Comparison of ENCODE assay signal across 26 cellular contexts in genomic region chr1:243751506-243751905, GRCh38.
DNase-seq lines count a peak whose midpoint lies in the region; ATAC-seq and TF ChIP-seq lines count a peak whose summit lies in the region.
"Had no signal": no experiment of that assay in that cellular context is flagged by ENCODE, and none has a peak within 500 bp of the region (broad histone marks: within the 10 kb centered on the region; RNA-seq: fewer than 3 reads in every experiment).

No MANE protein-coding gene starts in this region.

- no peaks in the 10 kb centered on the region for H3K36me3 ChIP-seq in CD8-positive, alpha-beta memory T cell (ENCODE audit: insufficient read depth, low read length)
- H3K36me3 ChIP-seq in naive thymus-derived CD4-positive, alpha-beta T cell (ENCODE audit: control insufficient read depth in 2 of 3, insufficient read depth in 3 of 3, low read length in 3 of 3) = no peaks in the 10 kb centered on the region
- H3K36me3 ChIP-seq: breast epithelium, esophagus muscularis mucosa, HAP-1 had no signal

- ATAC-seq in CD4-positive, alpha-beta T cell (ENCODE audit: poor library complexity) = no peak
- no peak for ATAC-seq in naive thymus-derived CD4-positive, alpha-beta T cell
- ATAC-seq: activated CD4-positive, CD25-positive, alpha-beta regulatory T cell treated with anti-CD3 and anti-CD28 coated beads, Interleukin-2, amount 50 U/mL, for 24 hours; foreskin keratinocyte; left lobe of liver; psoas muscle had no signal

- H3K27me3 ChIP-seq in CD4-positive, alpha-beta T cell (ENCODE audit: control insufficient read depth, insufficient read depth, low read length) = no peaks in the 10 kb centered on the region
- H3K27me3 ChIP-seq in CD8-positive, alpha-beta memory T cell (ENCODE audit: insufficient read depth, low read length, poor library complexity, severe bottlenecking) = no peaks in the 10 kb centered on the region
- H3K27me3 ChIP-seq in naive thymus-derived CD4-positive, alpha-beta T cell (ENCODE audit: control insufficient read depth in 2 of 2, insufficient read depth in 2 of 2, low read length in 2 of 2) = no peaks in the 10 kb centered on the region
- H3K27me3 ChIP-seq: breast epithelium, esophagus muscularis mucosa, foreskin keratinocyte, SJCRH30 had no signal

- no peak for TF ChIP-seq CTCF in CD4-positive, alpha-beta T cell (IDR thresholded peaks at IDR 0.05)
- TF ChIP-seq CTCF in brain (conservative IDR thresholded peaks at IDR 0.05) = no peak

- H3K27me3 Mint-ChIP-seq in CD4-positive, alpha-beta T cell = no peaks in the 10 kb centered on the region
- H3K27me3 Mint-ChIP-seq in CD8-positive, alpha-beta memory T cell = no peaks in the 10 kb centered on the region
- no peaks in the 10 kb centered on the region for H3K27me3 Mint-ChIP-seq in brain
- H3K27me3 Mint-ChIP-seq in naive thymus-derived CD4-positive, alpha-beta T cell = no peaks in the 10 kb centered on the region

- peaks cover 66% of the 10 kb centered on the region for H3K4me1 Mint-ChIP-seq in CD4-positive, alpha-beta T cell (ENCODE audit: low read depth)
- peaks cover 37 to 71% (median 58%) of the 10 kb centered on the region in 3 donors for H3K4me1 Mint-ChIP-seq in CD8-positive, alpha-beta memory T cell
- peaks cover 82% of the 10 kb centered on the region for H3K4me1 Mint-ChIP-seq in brain
- H3K4me1 Mint-ChIP-seq in naive thymus-derived CD4-positive, alpha-beta T cell = peaks cover 2 to 80% (median 61%) of the 10 kb centered on the region in 7 donors

- H3K4me1 ChIP-seq in CD8-positive, alpha-beta memory T cell (ENCODE audit: insufficient read depth, low read length) = peaks cover 8% of the 10 kb centered on the region
- H3K4me1 ChIP-seq in naive thymus-derived CD4-positive, alpha-beta T cell (ENCODE audit: control insufficient read depth in 2 of 2, insufficient read depth in 2 of 2, low read length in 2 of 2) = peaks cover 0 to 12% of the 10 kb centered on the region in 2 donors
- H3K4me1 ChIP-seq: breast epithelium, foreskin keratinocyte, psoas muscle, SJCRH30 had no signal

- H3K27ac Mint-ChIP-seq in CD4-positive, alpha-beta T cell = peak overlapping the region; percentile 71
- H3K27ac Mint-ChIP-seq in CD8-positive, alpha-beta memory T cell = peak overlapping the region; percentile 7 to 93 (median 71)
- H3K27ac Mint-ChIP-seq in brain = peak overlapping the region; percentile 4 to 94 (median 82)
- H3K27ac Mint-ChIP-seq in naive thymus-derived CD4-positive, alpha-beta T cell = peak overlapping the region in 8 of 9 donors; percentile 33 to 91 (median 80)

- no peak overlapping the region for H3K4me3 ChIP-seq in CD8-positive, alpha-beta memory T cell (ENCODE audit: low read length)
- H3K4me3 ChIP-seq in naive thymus-derived CD4-positive, alpha-beta T cell (ENCODE audit: low read length) = no peak overlapping the region
- H3K4me3 ChIP-seq: breast epithelium, esophagus muscularis mucosa, HAP-1, psoas muscle, SJCRH30 had no signal

- H3K4me3 Mint-ChIP-seq in CD4-positive, alpha-beta T cell = no peak overlapping the region
- H3K4me3 Mint-ChIP-seq in CD8-positive, alpha-beta memory T cell = no peak overlapping the region
- peak overlapping the region in 3 of 5 experiments; percentile 5 to 61 (median 35) for H3K4me3 Mint-ChIP-seq in brain
- peak overlapping the region in 5 of 10 donors; percentile 32 to 66 (median 43) for H3K4me3 Mint-ChIP-seq in naive thymus-derived CD4-positive, alpha-beta T cell

- CTCF ChIA-PET in CD4-positive, alpha-beta T cell (lab: Charles Lee) = interaction anchor here (0.7 kb wide), 1 partner anchor 16 kb away, joined by 3 read pairs; no protein-coding TSS in a partner anchor
- CTCF ChIA-PET in CD8-positive, alpha-beta memory T cell (lab: Charles Lee) = interaction anchor here (0.8 to 1.6 kb wide), 2 partner anchors 408 to 416 kb away, joined by 3 read pairs; no protein-coding TSS in a partner anchor
- CTCF ChIA-PET in naive thymus-derived CD4-positive, alpha-beta T cell (lab: Charles Lee) = interaction anchor here (0.7 to 1.0 kb wide), 3 partner anchors 36 to 430 kb away, joined by 3 read pairs; no protein-coding TSS in a partner anchor

- POLR2A ChIA-PET in CD4-positive, alpha-beta T cell (lab: Charles Lee) = no interaction called here
- POLR2A ChIA-PET in CD8-positive, alpha-beta memory T cell (lab: Charles Lee) = no interaction called here
- POLR2A ChIA-PET in naive thymus-derived CD4-positive, alpha-beta T cell (lab: Charles Lee) = interaction anchor here (0.6 to 1.2 kb wide), 2 partner anchors 9 to 296 kb away, joined by 3 to 5 read pairs; no protein-coding TSS in a partner anchor

- H3K36me3 Mint-ChIP-seq in CD4-positive, alpha-beta T cell (ENCODE audit: low read depth) = no peaks in the 10 kb centered on the region
- H3K36me3 Mint-ChIP-seq in CD8-positive, alpha-beta memory T cell = peaks cover 0 to 3% (median 2%) of the 10 kb centered on the region in 3 donors
- H3K36me3 Mint-ChIP-seq in brain = peaks cover 14% of the 10 kb centered on the region
- H3K36me3 Mint-ChIP-seq in naive thymus-derived CD4-positive, alpha-beta T cell = peaks cover 0 to 3% (median 0%) of the 10 kb centered on the region in 5 donors

- H3K9me3 Mint-ChIP-seq in CD4-positive, alpha-beta T cell = no peaks in the 10 kb centered on the region
- H3K9me3 Mint-ChIP-seq in CD8-positive, alpha-beta memory T cell = no peaks in the 10 kb centered on the region
- H3K9me3 Mint-ChIP-seq in brain = peaks cover 0 to 2% (median 0%) of the 10 kb centered on the region in 5 experiments
- no peaks in the 10 kb centered on the region for H3K9me3 Mint-ChIP-seq in naive thymus-derived CD4-positive, alpha-beta T cell

- no peaks in the 10 kb centered on the region for H3K9me3 ChIP-seq in CD4-positive, alpha-beta T cell (ENCODE audit: control insufficient read depth, low read length)
- H3K9me3 ChIP-seq in CD8-positive, alpha-beta memory T cell (ENCODE audit: low read length) = no peaks in the 10 kb centered on the region
- no peaks in the 10 kb centered on the region for H3K9me3 ChIP-seq in naive thymus-derived CD4-positive, alpha-beta T cell (ENCODE audit: control insufficient read depth in 2 of 3, low read length in 3 of 3)
- H3K9me3 ChIP-seq: breast epithelium, esophagus muscularis mucosa, HAP-1, psoas muscle, SJCRH30 had no signal

- intact Hi-C loops in CD4-positive, alpha-beta T cell (cut with DNase I, micrococcal nuclease) = loop anchor here in 1 of 2 experiments (5.0 kb wide), 2 partner anchors 96 to 521 kb away; no protein-coding TSS in a partner anchor
- intact Hi-C loops in naive thymus-derived CD4-positive, alpha-beta T cell (cut with micrococcal nuclease) = no loop called here

- no peak for DNase-seq in CD4-positive, alpha-beta T cell
- no peak for DNase-seq in CD8-positive, alpha-beta memory T cell
- no peak for DNase-seq in naive thymus-derived CD4-positive, alpha-beta T cell
- DNase-seq in NCI-H82 (lab: John Stamatoyannopoulos, UW) = no peak
- DNase-seq in stimulated activated CD4-positive, alpha-beta T cell treated with anti-CD3 and anti-CD28 coated beads, Interleukin-15, amount 100 ng/mL, for 24 hours = no peak
- no peak for DNase-seq in NCI-H1092 treated with DMSO at 0.1 percent for 48 hours (lab: John Stamatoyannopoulos, UW)
- DNase-seq: activated naive CD4-positive, alpha-beta T cell treated with Interleukin-2 at 50 U/mL for 16 hours; amygdala; effector memory CD4-positive, alpha-beta T cell; foreskin keratinocyte; GDM1; mesendoderm; NCI-H1092; NCI-H2029; NCI-H345; occipital lobe; psoas muscle; SJCRH30; stimulated activated naive CD4-positive, alpha-beta T cell treated with Interleukin-2 at 50 U/mL for 16 hours; T-helper 1 cell had no signal

- H3K27ac ChIP-seq in CD4-positive, alpha-beta T cell (ENCODE audit: low read depth, low read length) = no peak overlapping the region
- H3K27ac ChIP-seq in CD8-positive, alpha-beta memory T cell (ENCODE audit: low read depth, low read length) = no peak overlapping the region
- no peak overlapping the region for H3K27ac ChIP-seq in naive thymus-derived CD4-positive, alpha-beta T cell (ENCODE audit: low read depth, low read length)
- H3K27ac ChIP-seq: breast epithelium, esophagus muscularis mucosa, foreskin keratinocyte, psoas muscle, SJCRH30 had no signal

Comparison
In these comparisons a context has a peak if more than half of its experiments do, and no peak if none do; other contexts are left out.
1. H3K4me3 Mint-ChIP-seq: peak in brain (3 of 5); none in CD4-positive, alpha-beta T cell (single experiment) and CD8-positive, alpha-beta memory T cell (0 of 7).
2. Peak in every context shown above with its lines, with median percentiles within 50 percentile points of each other: H3K27ac Mint-ChIP-seq.